In genomic region chr18:59820663-59821062, GRCh38 we compare ENCODE assay signal across 22 cellular contexts.
DNase-seq lines count a peak whose midpoint lies in the region; ATAC-seq and TF ChIP-seq lines count a peak whose summit lies in the region.
"Had no signal": no experiment of that assay in that cellular context is flagged by ENCODE, and none has a peak within 500 bp of the region (broad histone marks: within the 10 kb centered on the region; RNA-seq: fewer than 3 reads in every experiment).

No MANE protein-coding gene starts in this region.

- H3K9me3 ChIP-seq in GM23248 (ENCODE audit: low read depth): no peaks in the 10 kb centered on the region
- H3K9me3 ChIP-seq: A549 had no signal

- ATAC-seq in HG03280 (IDR thresholded peaks at IDR 0.05; ENCODE audit: unreplicated experiment): no peak
- ATAC-seq: A549, HCT116, PC-3 had no signal

- WGBS in GM23248 (ENCODE audit: low coverage in 1 of 2, low lambda C conversion rate in 2 of 2, missing lambda C conversion rate in 2 of 2), 2 experiments: 12 to 14% methylated on average over 2 of the region's 2 CpGs

- H3K9me2 ChIP-seq in GM23248 (ENCODE audit: insufficient read depth): no peaks in the 10 kb centered on the region

- peaks cover 33% of the 10 kb centered on the region for H3K4me1 ChIP-seq in GM23248 (ENCODE audit: insufficient read depth)

- no peaks in the 10 kb centered on the region for H3K27me3 ChIP-seq in GM23248 (replicated peaks; ENCODE audit: insufficient read depth)
- H3K27me3 ChIP-seq: SJSA1 had no signal

- no peaks in the 10 kb centered on the region for H3K79me2 ChIP-seq in GM23248 (ENCODE audit: insufficient read depth)

- no peaks in the 10 kb centered on the region for H3K36me3 ChIP-seq in GM23248 (ENCODE audit: low read depth)
- H3K36me3 ChIP-seq: SJSA1 had no signal

- DNase-seq in AG10803 (ENCODE audit: low read depth) (peak; percentile 98), GM23248 (peak; percentile 82), dedifferentiated amniotic fluid mesenchymal stem cell (ENCODE audit: extremely low spot score) (peak; percentile 55), iris pigment epithelial cell (ENCODE audit: low read depth) (peak; percentile 21), NCI-H774 (lab: John Stamatoyannopoulos, UW) (no peak), AG08396 (ENCODE audit: low spot score) (no peak)
- no peak for DNase-seq in stimulated activated CD4-positive, alpha-beta T cell treated with anti-CD3 and anti-CD28 coated beads, Interleukin-12 subunit alpha, Interleukin-12 subunit beta, amount 100 ng/mL, for 4 hours
- DNase-seq: CD8-positive, alpha-beta memory T cell; DND-41; GF-D8; KG1; NCI-H1417 treated with DMSO at 0.1 percent for 48 hours; NCI-H2029; NCI-H2171 treated with DMSO at 0.1 percent for 48 hours; NCI-H510A; NCI-H82; PC-3 had no signal

- 0 out of 2 replicates have a peak overlapping the region, but pooled peaks have one; percentile 6 for H2AFZ ChIP-seq in GM23248

- no peak overlapping the region for H3K27ac ChIP-seq in GM23248
- H3K27ac ChIP-seq: A549, RWPE1, SJSA1 had no signal

- H4K20me1 ChIP-seq in GM23248 (ENCODE audit: insufficient read depth): no peaks in the 10 kb centered on the region

- no peak for TF ChIP-seq CTCF in AG10803 (conservative IDR thresholded peaks at IDR 0.05; ENCODE audit: low read length)

- H3K9ac ChIP-seq in GM23248: no peak overlapping the region

- H3F3A ChIP-seq in GM23248 (ENCODE audit: insufficient read depth): peaks cover 19% of the 10 kb centered on the region; the same call in 1 of the 2 replicates

- H3K4me2 ChIP-seq in GM23248 (ENCODE audit: unreplicated experiment): peak overlapping the region; percentile 24
- H3K4me2 ChIP-seq: A549 had no signal

- H3K4me3 ChIP-seq in AG10803 (ENCODE audit: low read length) (no peak overlapping the region; the same call in 1 of the 2 replicates), GM23248 (no peak overlapping the region)
- H3K4me3 ChIP-seq: A549, SJSA1 had no signal

- in situ Hi-C loops in GM23248 (cut with MboI): loop anchor here (10.0 to 25.0 kb wide), 3 partner anchors 186 to 583 kb away; no protein-coding TSS in a partner anchor

Comparison
In these comparisons a context has a peak if more than half of its experiments do, and no peak if none do; other contexts are left out.
1. DNase-seq: peak in AG10803 (single experiment), GM23248 (single experiment), dedifferentiated amniotic fluid mesenchymal stem cell (single experiment) and iris pigment epithelial cell (single experiment); none in NCI-H774 (single experiment), stimulated activated CD4-positive, alpha-beta T cell treated with anti-CD3 and anti-CD28 coated beads, Interleukin-12 subunit alpha, Interleukin-12 subunit beta, amount 100 ng/mL, for 4 hours (single experiment) and AG08396 (single experiment).